ENCODE assay signal across 20 cellular contexts in the genomic region with DNA sequence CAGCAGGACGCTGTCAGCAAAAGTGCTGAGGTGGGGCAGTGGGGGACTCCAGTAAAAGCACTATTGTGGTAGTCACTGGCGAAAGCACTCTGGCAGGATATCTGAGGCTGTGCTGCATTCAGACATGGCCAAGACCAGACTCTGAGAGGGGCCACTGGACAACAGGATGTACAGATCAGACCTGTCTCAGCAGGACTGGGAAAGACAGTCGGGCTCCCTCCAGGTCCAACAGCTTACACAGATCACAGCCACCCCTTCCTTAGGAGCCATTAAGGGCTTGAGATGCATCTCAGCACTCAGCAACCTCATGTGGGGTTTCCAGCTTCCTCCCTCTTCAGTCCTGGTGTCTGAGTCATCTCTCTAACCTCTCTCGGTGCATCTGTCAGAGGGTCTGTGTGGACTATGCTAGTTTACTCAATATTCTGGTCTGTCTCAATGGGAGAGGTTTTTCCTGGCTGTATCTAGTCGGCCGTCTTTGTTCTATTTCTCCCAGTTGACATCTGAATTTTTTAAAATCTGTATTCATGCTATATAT.
DNase-seq lines count a peak whose midpoint lies in the region; ATAC-seq, FAIRE-seq and TF ChIP-seq lines count a peak whose summit lies in the region.
"Had no signal": no experiment of that assay in that cellular context is flagged by ENCODE, and none has a peak within 500 bp of the region (broad histone marks: within the 10 kb centered on the region; RNA-seq: fewer than 3 reads in every experiment).

No MANE protein-coding gene starts in this region.

- no peak for TF ChIP-seq CTCF in cardiac fibroblast (IDR thresholded peaks at IDR 0.05; ENCODE audit: low read depth, low read length)
- no peak for TF ChIP-seq CTCF in gastroesophageal sphincter (IDR thresholded peaks at IDR 0.05)
- TF ChIP-seq CTCF in D721Med (IDR thresholded peaks at IDR 0.05; ENCODE audit: insufficient read depth, missing control alignments): no peak

- H3K36me3 ChIP-seq in mesodermal cell (ENCODE audit: control insufficient read depth, insufficient read depth, low read length) (no peaks in the 10 kb centered on the region), gastroesophageal sphincter (peaks cover 0 to 19% of the 10 kb centered on the region in 2 donors)
- H3K36me3 ChIP-seq: thyroid gland had no signal

- H3K27ac ChIP-seq in mesodermal cell (ENCODE audit: low read depth, low read length, severe bottlenecking) (peak overlapping the region; percentile 54), gastroesophageal sphincter (no peak overlapping the region)
- H3K27ac ChIP-seq: thyroid gland had no signal

- H3K27me3 ChIP-seq in gastroesophageal sphincter: no peaks in the 10 kb centered on the region
- H3K27me3 ChIP-seq: thyroid gland had no signal

- peaks cover 10% of the 10 kb centered on the region for H3K9me3 ChIP-seq in mesodermal cell (ENCODE audit: control insufficient read depth, low read length)
- peaks cover 0 to 28% (median 0%) of the 10 kb centered on the region in 3 donors for H3K9me3 ChIP-seq in gastroesophageal sphincter
- H3K9me3 ChIP-seq: thyroid gland had no signal

- no peak for ATAC-seq in gastroesophageal sphincter
- ATAC-seq: sciatic nerve had no signal

- TF ChIP-seq EP300 in gastroesophageal sphincter (IDR thresholded peaks at IDR 0.05): no peak

- peaks cover 6% of the 10 kb centered on the region for H3K4me1 ChIP-seq in mesodermal cell (ENCODE audit: control insufficient read depth, insufficient read depth, low read length, poor library complexity, severe bottlenecking)
- H3K4me1 ChIP-seq in gastroesophageal sphincter: no peaks in the 10 kb centered on the region
- H3K4me1 ChIP-seq: thyroid gland had no signal

- WGBS in mesodermal cell (ENCODE audit: insufficient coverage in 2 of 2), 2 experiments: 77 to 78% methylated on average over 3 to 4 of the region's 6 CpGs
- WGBS in gastroesophageal sphincter (ENCODE audit: low coverage in 1 of 2), 2 donors: 87 to 88% methylated on average over 2 to 4 of the region's 6 CpGs

- DNase-seq in ELR (ENCODE audit: low read depth) (peak; percentile 80), M059J (ENCODE audit: low read depth) (peak; percentile 25), cardiac fibroblast (ENCODE audit: low read depth in 2 of 2) (peak; percentile 22 to 62), OCI-M2 (lab: John Stamatoyannopoulos, UW; ENCODE audit: unreplicated experiment) (no peak), GF-D8 (lab: John Stamatoyannopoulos, UW) (no peak), D721Med (ENCODE audit: insufficient read length, low spot score) (no peak)
- DNase-seq: C1 segment of cervical spinal cord; DMS79 treated with DMSO at 0.1 percent for 48 hours; glutamatergic neuron; GOT3; midbrain; NCI-H1417; NCI-H2227 treated with DMSO at 0.1 percent for 48 hours; nucleus accumbens; stimulated activated CD4-positive, alpha-beta T cell treated with anti-CD3 and anti-CD28 coated beads, Interleukin-4, amount 100 ng/mL, for 24 hours; thyroid gland had no signal

- no peak for TF ChIP-seq POLR2A in gastroesophageal sphincter (IDR thresholded peaks at IDR 0.05)

- H3K4me3 ChIP-seq in cardiac fibroblast (replicated peaks in 1 of 2; ENCODE audit: low read depth in 2 of 2, low read length in 2 of 2) (no peak overlapping the region), mesodermal cell (ENCODE audit: extremely low read depth, insufficient read depth, low read length, poor library complexity, severe bottlenecking) (no peak overlapping the region), gastroesophageal sphincter (no peak overlapping the region)
- H3K4me3 ChIP-seq: thyroid gland had no signal

- FAIRE-seq in D721Med (lab: Jason Lieb, UNC): no peak
- FAIRE-seq: TTC549 had no signal

Comparison
In these comparisons a context has a peak if more than half of its experiments do, and no peak if none do; other contexts are left out.
1. DNase-seq: peak in ELR (single experiment), M059J (single experiment) and cardiac fibroblast (2 of 2); none in OCI-M2 (single experiment), GF-D8 (single experiment) and D721Med (single experiment).